In the genomic region with DNA sequence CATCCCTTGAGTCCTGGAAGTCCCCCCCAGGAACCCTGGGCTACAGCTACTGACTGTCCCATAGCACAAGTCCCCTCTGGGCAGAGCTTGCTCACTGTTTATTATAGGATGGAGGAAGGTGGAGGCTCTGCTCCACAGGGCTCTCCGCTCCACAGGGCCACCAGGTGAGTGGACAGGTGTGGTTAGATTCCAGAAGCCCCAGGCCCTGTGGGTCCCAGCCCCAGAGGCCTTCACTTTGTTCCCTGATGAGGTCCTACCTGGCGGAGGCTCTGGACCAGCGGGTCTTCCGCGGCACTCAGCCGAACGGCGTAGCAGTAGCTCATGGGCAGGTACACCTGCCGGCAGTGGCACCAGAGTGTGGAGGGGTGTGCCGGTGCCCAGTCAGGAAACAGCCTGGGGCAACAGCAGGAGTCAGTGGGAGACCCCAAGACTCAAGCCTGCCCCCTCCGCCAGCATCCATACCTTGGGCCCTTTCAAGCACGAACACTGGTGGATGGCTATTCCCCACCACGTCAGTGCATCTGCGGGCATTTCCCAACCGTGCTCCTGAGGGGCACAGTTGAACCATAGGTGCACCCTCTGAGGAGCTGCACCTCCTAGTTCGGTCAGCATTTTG, we compare ENCODE assay signal across 16 cellular contexts. TPM values are rescaled to one million over a fixed set of nuclear protein-coding genes. Genes with fewer than 3 reads are reported as not detected.
DNase-seq lines count a peak whose midpoint lies in the region; ATAC-seq and TF ChIP-seq lines count a peak whose summit lies in the region.
"Had no signal": no experiment of that assay in that cellular context is flagged by ENCODE, and none has a peak within 500 bp of the region (broad histone marks: within the 10 kb centered on the region; RNA-seq: fewer than 3 reads in every experiment).

No MANE protein-coding gene starts in this region.

- peaks cover 53% of the 10 kb centered on the region for H3K36me3 ChIP-seq in right atrium auricular region
- peaks cover 67% of the 10 kb centered on the region for H3K36me3 ChIP-seq in upper lobe of right lung
- no peaks in the 10 kb centered on the region for H3K36me3 ChIP-seq in CD8-positive, alpha-beta memory T cell (ENCODE audit: insufficient read depth, low read length)

- H3K36me3 Mint-ChIP-seq in T-helper 1 cell treated with Interleukin-12 subunit alpha and Interleukin-12 subunit beta and Interleukin-4 antibody, amounts not matched to agents 30 μg/mL and 1 μg/mL, for 36 hours (ENCODE audit: low read depth): peaks cover 13% of the 10 kb centered on the region
- H3K36me3 Mint-ChIP-seq in CD8-positive, alpha-beta memory T cell: peaks cover 0 to 64% (median 0%) of the 10 kb centered on the region in 3 donors
- H3K36me3 Mint-ChIP-seq in stimulated activated naive B cell treated with anti-CD40 and anti-IgM and Interleukin-4, amounts not matched to agents 10 μg/mL and 1 μg/mL and 100 μg/mL, for 72 hours: peaks cover 42 to 52% of the 10 kb centered on the region in 2 donors

- ATAC-seq in left cardiac atrium (no peak), left lobe of liver (no peak), upper lobe of right lung (no peak)
- ATAC-seq in stimulated activated naive B cell treated with anti-CD40 and anti-IgM and Interleukin-4, amounts not matched to agents 10 μg/mL and 1 μg/mL and 100 μg/mL, for 72 hours (replicated peaks): no peak
- ATAC-seq: CD8-positive, alpha-beta T cell; GM23338; Panc1 had no signal

- CTCF ChIA-PET in CD8-positive, alpha-beta memory T cell (lab: Charles Lee): no interaction called here

- H3K27ac ChIP-seq in right atrium auricular region: no peak overlapping the region
- H3K27ac ChIP-seq in upper lobe of right lung: no peak overlapping the region
- no peak overlapping the region for H3K27ac ChIP-seq in CD8-positive, alpha-beta memory T cell (ENCODE audit: low read depth, low read length)
- H3K27ac ChIP-seq: 22Rv1, KMS-11 had no signal

- H3K9me3 ChIP-seq in right atrium auricular region (no peaks in the 10 kb centered on the region), upper lobe of right lung (no peaks in the 10 kb centered on the region)
- no peaks in the 10 kb centered on the region for H3K9me3 ChIP-seq in CD8-positive, alpha-beta memory T cell (ENCODE audit: low read length)
- H3K9me3 ChIP-seq: MG63 had no signal

- H3K4me1 ChIP-seq in right atrium auricular region (peaks cover 0 to 23% of the 10 kb centered on the region in 2 donors), upper lobe of right lung (no peaks in the 10 kb centered on the region)
- no peaks in the 10 kb centered on the region for H3K4me1 ChIP-seq in CD8-positive, alpha-beta memory T cell (ENCODE audit: insufficient read depth, low read length)

- TF ChIP-seq CTCF in right atrium auricular region (IDR thresholded peaks at IDR 0.05) (no peak), upper lobe of right lung (IDR thresholded peaks at IDR 0.05) (no peak)

- H3K27me3 ChIP-seq in right atrium auricular region (no peaks in the 10 kb centered on the region), upper lobe of right lung (no peaks in the 10 kb centered on the region)
- no peaks in the 10 kb centered on the region for H3K27me3 ChIP-seq in CD8-positive, alpha-beta memory T cell (ENCODE audit: insufficient read depth, low read length, poor library complexity, severe bottlenecking)
- H3K27me3 ChIP-seq: MG63 had no signal

- H3K4me3 Mint-ChIP-seq in T-helper 1 cell treated with Interleukin-12 subunit alpha and Interleukin-12 subunit beta and Interleukin-4 antibody, amounts not matched to agents 30 μg/mL and 1 μg/mL, for 36 hours: no peak overlapping the region
- H3K4me3 Mint-ChIP-seq in CD8-positive, alpha-beta memory T cell: no peak overlapping the region
- no peak overlapping the region for H3K4me3 Mint-ChIP-seq in stimulated activated naive B cell treated with anti-CD40 and anti-IgM and Interleukin-4, amounts not matched to agents 10 μg/mL and 1 μg/mL and 100 μg/mL, for 72 hours
- H3K4me3 Mint-ChIP-seq: CD8-positive, alpha-beta T cell; GM23338 had no signal

- POLR2A ChIA-PET in CD8-positive, alpha-beta memory T cell (lab: Charles Lee): no interaction called here

- no peak for DNase-seq in T-helper 1 cell
- peak; percentile 17 for DNase-seq in left cardiac atrium
- DNase-seq in right atrium auricular region (ENCODE audit: low spot score): no peak
- DNase-seq in left lobe of liver (ENCODE audit: low spot score): peak; percentile 41
- DNase-seq in upper lobe of right lung: peak; percentile 53
- DNase-seq in CD8-positive, alpha-beta memory T cell: no peak
- DNase-seq in stimulated activated naive B cell treated with anti-CD40 and anti-IgM and Interleukin-4, amounts not matched to agents 10 μg/mL and 1 μg/mL and 100 μg/mL, for 72 hours: no peak
- DNase-seq: CD8-positive, alpha-beta T cell; MG63; NCI-H1105; NCI-H187 treated with DMSO at 0.1 percent for 48 hours had no signal

- no peaks in the 10 kb centered on the region for H3K27me3 Mint-ChIP-seq in T-helper 1 cell treated with Interleukin-12 subunit alpha and Interleukin-12 subunit beta and Interleukin-4 antibody, amounts not matched to agents 30 μg/mL and 1 μg/mL, for 36 hours (ENCODE audit: low read depth)
- H3K27me3 Mint-ChIP-seq in CD8-positive, alpha-beta memory T cell: no peaks in the 10 kb centered on the region
- no peaks in the 10 kb centered on the region for H3K27me3 Mint-ChIP-seq in stimulated activated naive B cell treated with anti-CD40 and anti-IgM and Interleukin-4, amounts not matched to agents 10 μg/mL and 1 μg/mL and 100 μg/mL, for 72 hours

- intact Hi-C loops in left cardiac atrium (cut with DNase I) (no loop called here), upper lobe of right lung (cut with DNase I) (no loop called here)

- peak overlapping the region; percentile 78 for H3K27ac Mint-ChIP-seq in T-helper 1 cell treated with Interleukin-12 subunit alpha and Interleukin-12 subunit beta and Interleukin-4 antibody, amounts not matched to agents 30 μg/mL and 1 μg/mL, for 36 hours
- H3K27ac Mint-ChIP-seq in CD8-positive, alpha-beta memory T cell: peak overlapping the region in 2 of 8 donors; percentile 40 to 82
- no peak overlapping the region for H3K27ac Mint-ChIP-seq in stimulated activated naive B cell treated with anti-CD40 and anti-IgM and Interleukin-4, amounts not matched to agents 10 μg/mL and 1 μg/mL and 100 μg/mL, for 72 hours
- H3K27ac Mint-ChIP-seq: CD8-positive, alpha-beta T cell; GM23338 had no signal

- H3K4me1 Mint-ChIP-seq in T-helper 1 cell treated with Interleukin-12 subunit alpha and Interleukin-12 subunit beta and Interleukin-4 antibody, amounts not matched to agents 30 μg/mL and 1 μg/mL, for 36 hours (ENCODE audit: low read depth): peaks cover 8% of the 10 kb centered on the region
- H3K4me1 Mint-ChIP-seq in CD8-positive, alpha-beta memory T cell: peaks cover 0 to 4% (median 0%) of the 10 kb centered on the region in 3 donors
- peaks cover 8 to 14% of the 10 kb centered on the region in 2 donors for H3K4me1 Mint-ChIP-seq in stimulated activated naive B cell treated with anti-CD40 and anti-IgM and Interleukin-4, amounts not matched to agents 10 μg/mL and 1 μg/mL and 100 μg/mL, for 72 hours

- H3K9me3 Mint-ChIP-seq in T-helper 1 cell treated with Interleukin-12 subunit alpha and Interleukin-12 subunit beta and Interleukin-4 antibody, amounts not matched to agents 30 μg/mL and 1 μg/mL, for 36 hours: no peaks in the 10 kb centered on the region
- no peaks in the 10 kb centered on the region for H3K9me3 Mint-ChIP-seq in CD8-positive, alpha-beta memory T cell
- H3K9me3 Mint-ChIP-seq in stimulated activated naive B cell treated with anti-CD40 and anti-IgM and Interleukin-4, amounts not matched to agents 10 μg/mL and 1 μg/mL and 100 μg/mL, for 72 hours: no peaks in the 10 kb centered on the region
- H3K9me3 Mint-ChIP-seq: CD8-positive, alpha-beta T cell; GM23338 had no signal

- H3K4me3 ChIP-seq in right atrium auricular region (no peak overlapping the region), upper lobe of right lung (no peak overlapping the region)
- no peak overlapping the region for H3K4me3 ChIP-seq in CD8-positive, alpha-beta memory T cell (ENCODE audit: low read length)
- H3K4me3 ChIP-seq: GM23338, MG63 had no signal

RNA-seq across cellular contexts. Expression of gene LSS, which starts 12.3 kb away (rescaled TPM):
- total RNA-seq in left cardiac atrium: 10 to 100 TPM; 66.4 to 66.7 TPM
- total RNA-seq in right atrium auricular region: 10 to 100 TPM; 31.4 to 36.6 TPM
- 67.9 TPM for total RNA-seq in left lobe of liver
- total RNA-seq in upper lobe of right lung: 108 TPM
- total RNA-seq in CD8-positive, alpha-beta memory T cell: 10 to 100 TPM; 19.6 to 20.4 TPM
- polyA plus RNA-seq in CD8-positive, alpha-beta memory T cell: 16.1 TPM

RNA-seq across cellular contexts. Expression of gene SPATC1L, which starts 32.0 kb away (rescaled TPM):
- total RNA-seq in left cardiac atrium (10 to 100 TPM in 1 of 2 donors, 1 to 10 TPM in 1; 10.0 to 11.0 TPM), right atrium auricular region (10 to 100 TPM in 1 of 2 donors, 1 to 10 TPM in 1; 8.7 to 12.5 TPM), left lobe of liver (0.40 TPM), upper lobe of right lung (4.7 TPM)
- total RNA-seq in CD8-positive, alpha-beta memory T cell: 1 to 10 TPM; 5.0 TPM
- 10.7 TPM for polyA plus RNA-seq in CD8-positive, alpha-beta memory T cell

Comparison
In these comparisons a context has a peak if more than half of its experiments do, and no peak if none do; other contexts are left out.
1. DNase-seq: peak in left cardiac atrium (single experiment), left lobe of liver (single experiment) and upper lobe of right lung (single experiment); none in T-helper 1 cell (0 of 5), right atrium auricular region (single experiment), CD8-positive, alpha-beta memory T cell (0 of 5) and stimulated activated naive B cell treated with anti-CD40 and anti-IgM and Interleukin-4, amounts not matched to agents 10 μg/mL and 1 μg/mL and 100 μg/mL, for 72 hours (single experiment).